Comparison of ENCODE assay signal across 8 cellular contexts in the genomic region with DNA sequence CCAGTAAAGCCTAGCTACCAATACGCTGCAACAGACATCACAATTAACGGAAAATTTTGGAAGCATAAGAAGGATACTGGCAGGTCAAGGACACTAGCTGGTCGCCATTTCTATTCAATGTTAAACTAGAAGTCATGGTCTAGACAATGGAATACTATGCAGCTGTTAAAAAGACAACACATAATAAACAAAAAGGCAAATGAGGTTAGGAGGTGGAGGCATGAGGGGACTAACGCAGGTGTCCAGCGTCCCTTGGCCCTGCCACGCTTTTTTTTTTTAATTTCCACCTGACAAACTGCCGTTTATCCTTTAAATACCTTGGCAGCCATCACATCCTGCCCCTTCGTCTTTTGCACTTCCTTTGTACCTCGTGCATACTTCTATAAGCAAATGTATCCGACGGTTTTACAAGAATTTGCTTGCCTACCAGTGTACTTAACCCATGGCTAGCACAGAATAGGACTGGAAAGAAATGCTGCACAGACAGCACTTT. TPM values are rescaled to one million over a fixed set of nuclear protein-coding genes. Genes with fewer than 3 reads are reported as not detected.
DNase-seq lines count a peak whose midpoint lies in the region; ATAC-seq, FAIRE-seq and TF ChIP-seq lines count a peak whose summit lies in the region.

No MANE protein-coding gene starts in this region.

- TF ChIP-seq CTCF in fibroblast of the aortic adventitia (IDR thresholded peaks at IDR 0.05; ENCODE audit: insufficient read depth, low read length): no peak
- no peak for TF ChIP-seq CTCF in sigmoid colon (IDR thresholded peaks at IDR 0.05)

- peaks cover 4 to 17% (median 11%) of the 10 kb centered on the region in 3 donors for H3K27me3 ChIP-seq in sigmoid colon

- H3K36me3 Mint-ChIP-seq in T-helper 17 cell (ENCODE audit: low read depth): no peaks in the 10 kb centered on the region

- H3K4me1 Mint-ChIP-seq in T-helper 17 cell: peaks cover 10% of the 10 kb centered on the region

- TF ChIP-seq EP300 in sigmoid colon (IDR thresholded peaks at IDR 0.05): no peak

- no peaks in the 10 kb centered on the region for H3K36me3 ChIP-seq in sigmoid colon

- DNase-seq in GM18507 (ENCODE audit: extremely low spot score, insufficient read length, low read depth) (no peak), T-helper 17 cell (no peak), fibroblast of the aortic adventitia (ENCODE audit: low read depth) (no peak), sigmoid colon (no peak), iPS-NIHi7 (ENCODE audit: extremely low spot score) (no peak), NCI-H1092 treated with DMSO at 0.1 percent for 48 hours (lab: John Stamatoyannopoulos, UW) (no peak), AG08396 (ENCODE audit: low spot score) (no peak)

- FAIRE-seq in GM18507 (lab: Jason Lieb, UNC): peak; percentile 39

- peak overlapping the region; percentile 74 for H3K27ac Mint-ChIP-seq in T-helper 17 cell

- peaks cover 0 to 11% (median 5%) of the 10 kb centered on the region in 4 donors for H3K4me1 ChIP-seq in sigmoid colon

- H3K27ac ChIP-seq in sigmoid colon: peak overlapping the region; percentile 57 to 62 (median 62)

- H3K27me3 Mint-ChIP-seq in T-helper 17 cell: peaks cover 16% of the 10 kb centered on the region

- TF ChIP-seq POLR2A in sigmoid colon (IDR thresholded peaks at IDR 0.05): no peak

- H3K9me3 ChIP-seq in T-helper 17 cell (ENCODE audit: control insufficient read depth, low read length, poor library complexity, severe bottlenecking) (no peaks in the 10 kb centered on the region), sigmoid colon (no peaks in the 10 kb centered on the region)

- H3K4me3 Mint-ChIP-seq in T-helper 17 cell: peak overlapping the region; percentile 93

- intact Hi-C loops in sigmoid colon (cut with DNase I): no loop called here

- 38% methylated on average over 11 of the region's 11 CpGs for WGBS in sigmoid colon, 2 donors

- ATAC-seq in T-helper 17 cell (no peak), HG03460 (IDR thresholded peaks at IDR 0.05; ENCODE audit: unreplicated experiment) (no peak)

- H3K4me3 ChIP-seq in fibroblast of the aortic adventitia (ENCODE audit: low read depth, low read length) (peak overlapping the region; percentile 69), sigmoid colon (peak overlapping the region; percentile 31 to 61 (median 54))

RNA-seq across cellular contexts. Expression of a gene that starts 0.7 kb away (rescaled TPM):
- total RNA-seq in T-helper 17 cell (1 to 10 TPM in 1 of 2 donors, under 1 TPM in 1; 0.68 to 2.3 TPM), fibroblast of the aortic adventitia (ENCODE audit: low replicate concordance) (4.2 and 7.2 TPM in 2 replicates), sigmoid colon (1 to 10 TPM; 1.2 to 3.3 (median 2.8) TPM)
- polyA plus RNA-seq in sigmoid colon: 1 to 10 TPM in 1 of 3 donors, under 1 TPM in 1, not detected in 1; 0.99 to 1.2 TPM
